In the genomic region with DNA sequence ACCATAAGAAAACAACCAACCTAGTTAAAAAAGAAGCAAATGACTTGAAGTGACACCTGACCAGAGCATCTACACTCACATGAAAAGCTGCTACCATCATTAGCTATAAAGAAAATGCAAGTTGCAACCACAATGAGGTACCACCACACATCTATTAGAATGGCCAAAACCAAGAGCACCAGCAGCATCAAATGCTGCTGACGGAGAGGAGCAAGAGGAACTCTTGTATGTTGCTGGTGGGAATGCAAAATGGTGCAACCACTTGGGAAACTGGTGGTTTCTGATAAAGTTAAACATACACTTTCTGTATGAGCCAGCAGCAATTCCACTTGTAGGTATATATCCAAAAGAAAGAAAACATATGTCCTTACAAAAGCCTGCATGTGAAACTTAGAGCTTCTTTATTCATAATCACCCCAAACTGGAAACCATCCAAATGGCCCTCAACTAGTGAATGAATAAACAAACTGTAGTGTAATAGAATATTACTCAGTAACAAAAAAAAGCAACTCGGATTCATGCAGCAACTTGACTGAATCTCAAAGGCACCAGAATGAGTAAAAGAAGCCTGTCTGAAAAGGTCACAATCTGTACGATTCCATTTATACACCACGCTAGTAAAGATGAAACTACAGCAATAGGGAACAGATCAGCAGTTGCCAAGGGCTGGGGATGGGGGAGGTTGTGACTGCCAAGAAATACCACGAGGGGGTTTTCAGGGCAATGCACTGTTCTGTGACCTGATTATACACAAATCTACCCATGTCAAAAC, we compare ENCODE assay signal across 11 cellular contexts.
DNase-seq lines count a peak whose midpoint lies in the region; ATAC-seq, FAIRE-seq and TF ChIP-seq lines count a peak whose summit lies in the region.
"Had no signal": no experiment of that assay in that cellular context is flagged by ENCODE, and none has a peak within 500 bp of the region (broad histone marks: within the 10 kb centered on the region; RNA-seq: fewer than 3 reads in every experiment).

No MANE protein-coding gene starts in this region.

- H4K8ac ChIP-seq in IMR-90 (ENCODE audit: low read depth in 2 of 2, low read length in 2 of 2): no peak overlapping the region

- H2BK15ac ChIP-seq in IMR-90 (ENCODE audit: low read depth, low read length): no peak overlapping the region

- H3K14ac ChIP-seq in IMR-90 (replicated peaks; ENCODE audit: low read depth, low read length): no peak overlapping the region

- H3K9me3 ChIP-seq in IMR-90 (ENCODE audit: control insufficient read depth, insufficient read depth, low read length): no peaks in the 10 kb centered on the region
- H3K9me3 ChIP-seq in gastrocnemius medialis: no peaks in the 10 kb centered on the region
- no peaks in the 10 kb centered on the region for H3K9me3 ChIP-seq in SJCRH30 (replicated peaks)

- no TSS peak for BruUV-seq in IMR-90 (replicated peaks; lab: Mats Ljungman, UMichigan)

- TF ChIP-seq CTCF in IMR-90 (conservative IDR thresholded peaks at IDR 0.05; ENCODE audit: low read depth, low read length): no peak
- no peak for TF ChIP-seq CTCF in gastrocnemius medialis (IDR thresholded peaks at IDR 0.05 in 4 of 5, conservative IDR thresholded peaks at IDR 0.05 in 1 of 5)

- no peak overlapping the region for H3K4ac ChIP-seq in IMR-90 (ENCODE audit: low read depth, low read length)

- CTCF ChIA-PET in IMR-90 (lab: Yijun Ruan, JAX): interaction anchor here (2.9 kb wide), 1 partner anchor 9 kb away, joined by 7 read pairs; no protein-coding TSS in a partner anchor

- no peak overlapping the region for H3K18ac ChIP-seq in IMR-90 (ENCODE audit: low read depth, low read length)

- DNase-seq in GM12891 (ENCODE audit: insufficient read length, low spot score) (peak; percentile 62), IMR-90 (peak; percentile 66), iris pigment epithelial cell (ENCODE audit: low read depth) (peak; percentile 49), gastrocnemius medialis (no peak), SJCRH30 (no peak), Right ventricle myocardium inferior (ENCODE audit: missing footprints) (no peak), SIG-M5 treated with dmso at 0.1 percent for 504 hours (lab: John Stamatoyannopoulos, UW; ENCODE audit: unreplicated experiment) (no peak)
- DNase-seq: dermis blood vessel endothelial cell, DMS79, NCI-H774 had no signal

- H3K27ac ChIP-seq in IMR-90 (ENCODE audit: insufficient read depth, low read length) (no peak overlapping the region; the same call in 1 of the 2 replicates), gastrocnemius medialis (no peak overlapping the region), SJCRH30 (no peak overlapping the region)

- H3K4me3 ChIP-seq in IMR-90 (ENCODE audit: insufficient read depth, low read depth, low read length): no peak overlapping the region
- no peak overlapping the region for H3K4me3 ChIP-seq in gastrocnemius medialis
- no peak overlapping the region for H3K4me3 ChIP-seq in SJCRH30

- intact Hi-C loops in IMR-90 (cut with micrococcal nuclease): no loop called here
- intact Hi-C loops in gastrocnemius medialis (cut with DNase I; ENCODE audit: low total_unique reads): no loop called here
- intact Hi-C loops in Right ventricle myocardium inferior (cut with DNase I): no loop called here

- H3K23ac ChIP-seq in IMR-90 (ENCODE audit: low read depth, low read length): no peak overlapping the region

- no peak overlapping the region for H2BK120ac ChIP-seq in IMR-90 (ENCODE audit: low read depth, low read length)

- H2BK5ac ChIP-seq in IMR-90 (ENCODE audit: low read depth, low read length, poor library complexity, severe bottlenecking): no peak overlapping the region

- H3K9ac ChIP-seq in IMR-90 (ENCODE audit: low read depth, low read length): no peak overlapping the region

- peak; percentile 59 for ATAC-seq in GM19463 (IDR thresholded peaks at IDR 0.05; ENCODE audit: unreplicated experiment)
- peak; percentile 37 for ATAC-seq in IMR-90 (ENCODE audit: low read depth)
- no peak for ATAC-seq in gastrocnemius medialis
- no peak for ATAC-seq in Right ventricle myocardium inferior

- H3K27me3 ChIP-seq in IMR-90 (ENCODE audit: control insufficient read depth, insufficient read depth, low read length) (no peaks in the 10 kb centered on the region), gastrocnemius medialis (no peaks in the 10 kb centered on the region), SJCRH30 (no peaks in the 10 kb centered on the region)

- H2BK20ac ChIP-seq in IMR-90 (ENCODE audit: low read depth, low read length): no peak overlapping the region

- H3K4me1 ChIP-seq in IMR-90 (ENCODE audit: control insufficient read depth, insufficient read depth, low read length): peaks cover 4% of the 10 kb centered on the region; the same call in 1 of the 2 replicates
- no peaks in the 10 kb centered on the region for H3K4me1 ChIP-seq in gastrocnemius medialis
- no peaks in the 10 kb centered on the region for H3K4me1 ChIP-seq in SJCRH30

- TF ChIP-seq POLR2A in GM12891 (IDR thresholded peaks at IDR 0.05; ENCODE audit: low read depth, low read length) (no peak), IMR-90 (IDR thresholded peaks at IDR 0.05; ENCODE audit: low read depth, low read length) (no peak), gastrocnemius medialis (IDR thresholded peaks at IDR 0.05) (no peak)

- H2AFZ ChIP-seq in IMR-90 (replicated peaks; ENCODE audit: low read length, poor library complexity): no peak overlapping the region

- H4K5ac ChIP-seq in IMR-90 (ENCODE audit: low read depth, low read length): no peak overlapping the region

- no peaks in the 10 kb centered on the region for H3K9me1 ChIP-seq in IMR-90 (ENCODE audit: insufficient read depth, low read length)

- no peak overlapping the region for H2AK5ac ChIP-seq in IMR-90 (ENCODE audit: low read depth, low read length)

- in situ Hi-C loops in IMR-90 (cut with MboI; ENCODE audit: low sequenced_read_pairs): no loop called here
- in situ Hi-C loops in gastrocnemius medialis (cut with MboI; ENCODE audit: low sequenced_read_pairs in 4 of 4): loop anchor here in 1 of 4 donors (25.0 kb wide), 1 partner anchor 273 kb away; no protein-coding TSS in a partner anchor

- no peak overlapping the region for H4K91ac ChIP-seq in IMR-90 (ENCODE audit: insufficient read depth, low read depth, low read length)

- peak; percentile 93 for FAIRE-seq in GM12891 (lab: Jason Lieb, UNC)

- no peaks in the 10 kb centered on the region for H3K79me1 ChIP-seq in IMR-90 (ENCODE audit: low read depth in 1 of 2, low read length in 2 of 2)

- H3K36me3 ChIP-seq in IMR-90 (ENCODE audit: control insufficient read depth, insufficient read depth, low read length): no peaks in the 10 kb centered on the region
- H3K36me3 ChIP-seq in gastrocnemius medialis: no peaks in the 10 kb centered on the region
- H3K36me3 ChIP-seq in SJCRH30: no peaks in the 10 kb centered on the region

- peak overlapping the region; percentile 10; the same call in 1 of the 2 replicates for H3K4me2 ChIP-seq in IMR-90 (ENCODE audit: low read depth, low read length)

- TF ChIP-seq RAD21 in IMR-90 (IDR thresholded peaks at IDR 0.05; ENCODE audit: low read length): no peak

- no peak overlapping the region for H3K56ac ChIP-seq in IMR-90 (ENCODE audit: extremely low read depth, insufficient read depth, low read length)

- dilution Hi-C loops in IMR-90 (cut with HindIII; ENCODE audit: low sequenced_read_pairs, unreplicated experiment): no loop called here

- no peak overlapping the region for H2AK9ac ChIP-seq in IMR-90 (replicated peaks; ENCODE audit: low read depth, low read length, poor library complexity)

- POLR2A ChIA-PET in IMR-90 (lab: Charles Lee; ENCODE audit: unreplicated experiment): no interaction called here

- no CpG with 5 or more reads among the region's 5 CpGs for WGBS in IMR-90 (ENCODE audit: extremely low coverage in 2 of 2, insufficient read length in 1 of 2), 2 experiments

- no peaks in the 10 kb centered on the region for H4K20me1 ChIP-seq in IMR-90 (ENCODE audit: insufficient read depth, low read length)

TF ChIP-seq in GM12891, 5 proteins besides CTCF, POLR2A, EP300 and RAD21:
- TF ChIP-seq SPI1 (IDR thresholded peaks at IDR 0.05; ENCODE audit: low read depth, low read length) (peak; percentile 69), PAX5 (IDR thresholded peaks at IDR 0.05; ENCODE audit: insufficient read depth, low read length, severe bottlenecking) (no peak), POLR2AphosphoS5 (IDR thresholded peaks at IDR 0.05; ENCODE audit: low read depth, low read length) (no peak), POU2F2 (IDR thresholded peaks at IDR 0.05; ENCODE audit: low read depth, low read length) (peak; percentile 68; the same call in 1 of the 2 replicates), TAF1 (IDR thresholded peaks at IDR 0.05; ENCODE audit: low read depth, low read length) (no peak)

TF ChIP-seq in IMR-90, 13 proteins besides CTCF, POLR2A, EP300 and RAD21:
- TF ChIP-seq RCOR1 (IDR thresholded peaks at IDR 0.05; ENCODE audit: insufficient replicate concordance, low read length): no peak
- no peak for TF ChIP-seq MAFK (IDR thresholded peaks at IDR 0.05; ENCODE audit: low read depth, low read length)
- no peak for TF ChIP-seq MXI1 (IDR thresholded peaks at IDR 0.05; ENCODE audit: borderline replicate concordance, low read depth, low read length)
- TF ChIP-seq RFX5 (IDR thresholded peaks at IDR 0.05; ENCODE audit: low read depth, low read length): no peak
- no peak for TF ChIP-seq CHD1 (IDR thresholded peaks at IDR 0.05; ENCODE audit: low read depth, low read length)
- no peak for TF ChIP-seq FOS (IDR thresholded peaks at IDR 0.05; ENCODE audit: low read depth, low read length)

Comparison
In these comparisons a context has a peak if more than half of its experiments do, and no peak if none do; other contexts are left out.
1. DNase-seq: peak in GM12891 (single experiment), IMR-90 (single experiment) and iris pigment epithelial cell (single experiment); none in gastrocnemius medialis (0 of 2), SJCRH30 (0 of 2), Right ventricle myocardium inferior (single experiment) and SIG-M5 treated with dmso at 0.1 percent for 504 hours (single experiment).
2. ATAC-seq: peak in GM19463 (single experiment) and IMR-90 (single experiment); none in gastrocnemius medialis (0 of 2) and Right ventricle myocardium inferior (single experiment).